Comparison of ENCODE assay signal across 24 cellular contexts in genomic region chr9:112129246-112129645, GRCh38. TPM values are rescaled to one million over a fixed set of nuclear protein-coding genes. Genes with fewer than 3 reads are reported as not detected.
DNase-seq lines count a peak whose midpoint lies in the region; ATAC-seq, FAIRE-seq and TF ChIP-seq lines count a peak whose summit lies in the region.
"Had no signal": no experiment of that assay in that cellular context is flagged by ENCODE, and none has a peak within 500 bp of the region (broad histone marks: within the 10 kb centered on the region; RNA-seq: fewer than 3 reads in every experiment).

No MANE protein-coding gene starts in this region.

- H3K9me3 Mint-ChIP-seq in Caco-2 (ENCODE audit: unreplicated experiment), result no peaks in the 10 kb centered on the region
- no peaks in the 10 kb centered on the region for H3K9me3 Mint-ChIP-seq in activated T-helper 17 cell treated with anti-CD3 and anti-CD28 coated beads, Interleukin-2, amount 50 U/mL, for 72 hours
- H3K9me3 Mint-ChIP-seq: CD4-positive, alpha-beta T cell; CD8-positive, alpha-beta T cell had no signal

- H3K4me3 ChIP-seq in A549, result no peak overlapping the region
- no peak overlapping the region for H3K4me3 ChIP-seq in Caco-2 (ENCODE audit: low read depth, low read length)
- H3K4me3 ChIP-seq in esophagus muscularis mucosa, result no peak overlapping the region
- H3K4me3 ChIP-seq: BLaER1 treated with 17β-estradiol and CSF1 and Interleukin-3, amounts not matched to agents 10 nM and 100 nM; GM12878 had no signal

- no peak for TF ChIP-seq RAD21 in A549 (conservative IDR thresholded peaks at IDR 0.05 in 1 of 2, IDR thresholded peaks at IDR 0.05 in 1 of 2)

- no peak for ATAC-seq in A549
- no peak for ATAC-seq in activated T-helper 17 cell treated with anti-CD3 and anti-CD28 coated beads, Interleukin-2, amount 50 U/mL, for 72 hours (replicated peaks)
- ATAC-seq: CD8-positive, alpha-beta T cell; GM12878 had no signal

- H3K36me3 Mint-ChIP-seq in Caco-2 (ENCODE audit: insufficient read depth, unreplicated experiment), result peaks cover 27% of the 10 kb centered on the region
- H3K36me3 Mint-ChIP-seq in activated T-helper 17 cell treated with anti-CD3 and anti-CD28 coated beads, Interleukin-2, amount 50 U/mL, for 72 hours (ENCODE audit: low read depth), result no peaks in the 10 kb centered on the region

- no peaks in the 10 kb centered on the region for H3K36me3 ChIP-seq in Caco-2 (ENCODE audit: control insufficient read depth, insufficient read depth, low read length)
- no peaks in the 10 kb centered on the region for H3K36me3 ChIP-seq in esophagus muscularis mucosa

- CTCF ChIA-PET in A549 (lab: Yijun Ruan, JAX), result interaction anchor here (1.0 to 4.2 kb wide), 4 partner anchors 10 to 232 kb away, joined by 3 to 21 read pairs (median 4); no protein-coding TSS in a partner anchor
- CTCF ChIA-PET in Caco-2 (lab: Charles Lee), result no interaction called here

- H3K4me2 ChIP-seq in A549, result no peak overlapping the region
- H3K4me2 ChIP-seq: BLaER1 treated with 17β-estradiol and CSF1 and Interleukin-3, amounts not matched to agents 10 nM and 100 nM had no signal

- TF ChIP-seq POLR2A in A549 (IDR thresholded peaks at IDR 0.05; ENCODE audit: low read length) (no peak), esophagus muscularis mucosa (IDR thresholded peaks at IDR 0.05; ENCODE audit: low read depth) (no peak)

- TF ChIP-seq EP300 in A549 (IDR thresholded peaks at IDR 0.05), result no peak
- TF ChIP-seq EP300 in esophagus muscularis mucosa (IDR thresholded peaks at IDR 0.05), result no peak

- POLR2A ChIA-PET in A549 (lab: Yijun Ruan, JAX), result no interaction called here
- POLR2A ChIA-PET in Caco-2 (lab: Charles Lee), result no interaction called here

- peaks cover 10% of the 10 kb centered on the region for H3K9me3 ChIP-seq in A549
- H3K9me3 ChIP-seq in Caco-2, result no peaks in the 10 kb centered on the region
- H3K9me3 ChIP-seq in esophagus muscularis mucosa, result no peaks in the 10 kb centered on the region

- no peaks in the 10 kb centered on the region for H3K27me3 Mint-ChIP-seq in Caco-2 (ENCODE audit: insufficient read depth, unreplicated experiment)
- no peaks in the 10 kb centered on the region for H3K27me3 Mint-ChIP-seq in activated T-helper 17 cell treated with anti-CD3 and anti-CD28 coated beads, Interleukin-2, amount 50 U/mL, for 72 hours
- H3K27me3 Mint-ChIP-seq: B cell; CD4-positive, alpha-beta T cell had no signal

- no peaks in the 10 kb centered on the region for H3K27me3 ChIP-seq in Caco-2 (replicated peaks; ENCODE audit: control insufficient read depth, insufficient read depth, low read length)
- H3K27me3 ChIP-seq in esophagus muscularis mucosa, result no peaks in the 10 kb centered on the region
- H3K27me3 ChIP-seq: BLaER1 treated with 17β-estradiol and CSF1 and Interleukin-3, amounts not matched to agents 10 nM and 100 nM had no signal

- DNase-seq in A549 (ENCODE audit: low read depth in 1 of 2, low spot score in 1 of 2) (no peak), Caco-2 (no peak), esophagus muscularis mucosa (ENCODE audit: extremely low spot score) (peak; percentile 62), Kasumi-1 (lab: John Stamatoyannopoulos, UW) (no peak), iPS-NIHi11 (ENCODE audit: low spot score) (no peak)
- no peak for DNase-seq in stimulated activated CD4-positive, alpha-beta T cell treated with anti-CD3 and anti-CD28 coated beads, Interleukin-4, amount 100 ng/mL, for 4 hours
- DNase-seq: 8988T; AML-193; CD4-positive, alpha-beta T cell; CD8-positive, alpha-beta T cell; DMS 273 treated with DMSO at 0.1 percent for 48 hours; DMS153; DMS53; DMS79; DND-41; EL; GDM1 had no signal

- H3K27ac Mint-ChIP-seq in Caco-2 (ENCODE audit: unreplicated experiment), result peak overlapping the region; percentile 40
- peak overlapping the region; percentile 2 for H3K27ac Mint-ChIP-seq in activated T-helper 17 cell treated with anti-CD3 and anti-CD28 coated beads, Interleukin-2, amount 50 U/mL, for 72 hours
- H3K27ac Mint-ChIP-seq: B cell; CD4-positive, alpha-beta T cell; CD8-positive, alpha-beta T cell had no signal

- H3K4me3 Mint-ChIP-seq in Caco-2 (ENCODE audit: unreplicated experiment), result no peak overlapping the region
- no peak overlapping the region for H3K4me3 Mint-ChIP-seq in activated T-helper 17 cell treated with anti-CD3 and anti-CD28 coated beads, Interleukin-2, amount 50 U/mL, for 72 hours
- H3K4me3 Mint-ChIP-seq: B cell; CD4-positive, alpha-beta T cell; CD8-positive, alpha-beta T cell had no signal

- H3K27ac ChIP-seq in A549 (peak overlapping the region; percentile 83 to 91; a peak in 5 of 6 replicates), esophagus muscularis mucosa (replicated peaks in 1 of 4) (no peak overlapping the region)
- H3K27ac ChIP-seq: BLaER1 treated with 17β-estradiol and CSF1 and Interleukin-3, amounts not matched to agents 10 nM and 100 nM; C4-2B had no signal

- peaks cover 53% of the 10 kb centered on the region for H3K4me1 ChIP-seq in A549
- peaks cover 67% of the 10 kb centered on the region for H3K4me1 ChIP-seq in Caco-2
- H3K4me1 ChIP-seq in esophagus muscularis mucosa, result no peaks in the 10 kb centered on the region

- TF ChIP-seq CTCF in A549 (IDR thresholded peaks at IDR 0.05), result no peak
- no peak for TF ChIP-seq CTCF in Caco-2 (IDR thresholded peaks at IDR 0.05; ENCODE audit: insufficient read depth in 1 of 2, low read depth in 1 of 2, low read length in 1 of 2, severe bottlenecking in 1 of 2, unreplicated experiment in 1 of 2)
- TF ChIP-seq CTCF in esophagus muscularis mucosa (IDR thresholded peaks at IDR 0.05), result no peak

- 87% methylated on average over 6 of the region's 6 CpGs for WGBS in A549 (ENCODE audit: missing lambda C conversion rate)
- WGBS in esophagus muscularis mucosa, result 93% methylated on average over 6 of the region's 6 CpGs

- no peak for FAIRE-seq in A549 (lab: Jason Lieb, UNC)
- FAIRE-seq: A204.1, GM12878, GM12892 had no signal

- intact Hi-C loops in Caco-2 (cut with micrococcal nuclease; ENCODE audit: unreplicated experiment) (no loop called here), esophagus muscularis mucosa (cut with DNase I) (no loop called here)

- peaks cover 32% of the 10 kb centered on the region for H3K4me1 Mint-ChIP-seq in Caco-2 (ENCODE audit: low read depth, unreplicated experiment)
- no peaks in the 10 kb centered on the region for H3K4me1 Mint-ChIP-seq in activated T-helper 17 cell treated with anti-CD3 and anti-CD28 coated beads, Interleukin-2, amount 50 U/mL, for 72 hours

- BruUV-seq in Caco-2 (replicated peaks; lab: Mats Ljungman, UMichigan), result no TSS peak

TF ChIP-seq in A549, 52 proteins besides CTCF, POLR2A, EP300 and RAD21:
- TF ChIP-seq RARB (CRISPR knock-in tag; IDR thresholded peaks at IDR 0.05), result no peak
- no peak for TF ChIP-seq KDM1A (IDR thresholded peaks at IDR 0.05; ENCODE audit: low read depth)
- TF ChIP-seq EHMT2 (IDR thresholded peaks at IDR 0.05; ENCODE audit: low read depth), result no peak
- TF ChIP-seq MYC (IDR thresholded peaks at IDR 0.05; ENCODE audit: borderline replicate concordance, low read length), result no peak
- TF ChIP-seq, protein P1, sequence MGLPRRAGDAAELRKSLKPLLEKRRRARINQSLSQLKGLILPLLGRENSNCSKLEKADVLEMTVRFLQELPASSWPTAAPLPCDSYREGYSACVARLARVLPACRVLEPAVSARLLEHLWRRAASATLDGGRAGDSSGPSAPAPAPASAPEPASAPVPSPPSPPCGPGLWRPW (IDR thresholded peaks at IDR 0.05), result no peak
- TF ChIP-seq KDM5A (IDR thresholded peaks at IDR 0.05), result no peak
- TF ChIP-seq MAZ (IDR thresholded peaks at IDR 0.05; ENCODE audit: borderline replicate concordance, low read depth, low read length), result no peak
- no peak for TF ChIP-seq PHF8 (IDR thresholded peaks at IDR 0.05; ENCODE audit: borderline replicate concordance, low read depth)
- TF ChIP-seq, protein P2, sequence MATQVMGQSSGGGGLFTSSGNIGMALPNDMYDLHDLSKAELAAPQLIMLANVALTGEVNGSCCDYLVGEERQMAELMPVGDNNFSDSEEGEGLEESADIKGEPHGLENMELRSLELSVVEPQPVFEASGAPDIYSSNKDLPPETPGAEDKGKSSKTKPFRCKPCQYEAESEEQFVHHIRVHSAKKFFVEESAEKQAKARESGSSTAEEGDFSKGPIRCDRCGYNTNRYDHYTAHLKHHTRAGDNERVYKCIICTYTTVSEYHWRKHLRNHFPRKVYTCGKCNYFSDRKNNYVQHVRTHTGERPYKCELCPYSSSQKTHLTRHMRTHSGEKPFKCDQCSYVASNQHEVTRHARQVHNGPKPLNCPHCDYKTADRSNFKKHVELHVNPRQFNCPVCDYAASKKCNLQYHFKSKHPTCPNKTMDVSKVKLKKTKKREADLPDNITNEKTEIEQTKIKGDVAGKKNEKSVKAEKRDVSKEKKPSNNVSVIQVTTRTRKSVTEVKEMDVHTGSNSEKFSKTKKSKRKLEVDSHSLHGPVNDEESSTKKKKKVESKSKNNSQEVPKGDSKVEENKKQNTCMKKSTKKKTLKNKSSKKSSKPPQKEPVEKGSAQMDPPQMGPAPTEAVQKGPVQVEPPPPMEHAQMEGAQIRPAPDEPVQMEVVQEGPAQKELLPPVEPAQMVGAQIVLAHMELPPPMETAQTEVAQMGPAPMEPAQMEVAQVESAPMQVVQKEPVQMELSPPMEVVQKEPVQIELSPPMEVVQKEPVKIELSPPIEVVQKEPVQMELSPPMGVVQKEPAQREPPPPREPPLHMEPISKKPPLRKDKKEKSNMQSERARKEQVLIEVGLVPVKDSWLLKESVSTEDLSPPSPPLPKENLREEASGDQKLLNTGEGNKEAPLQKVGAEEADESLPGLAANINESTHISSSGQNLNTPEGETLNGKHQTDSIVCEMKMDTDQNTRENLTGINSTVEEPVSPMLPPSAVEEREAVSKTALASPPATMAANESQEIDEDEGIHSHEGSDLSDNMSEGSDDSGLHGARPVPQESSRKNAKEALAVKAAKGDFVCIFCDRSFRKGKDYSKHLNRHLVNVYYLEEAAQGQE (IDR thresholded peaks at IDR 0.05), result no peak
- no peak for TF ChIP-seq FOXS1 (CRISPR knock-in tag; IDR thresholded peaks at IDR 0.05)

RNA-seq across cellular contexts. Expression of gene SUSD1, which starts 45.9 kb away (rescaled TPM):
- 18.6 and 21.7 TPM in 2 replicates for polyA plus RNA-seq in A549 (2011; rRNA removed)
- 6.3 and 7.3 TPM in 2 replicates for polyA plus RNA-seq in A549 (2012; cell fraction: cytosol; rRNA removed)
- polyA plus RNA-seq in A549 (2012; cell fraction: nucleus; rRNA removed), result 8.6 and 12.3 TPM in 2 replicates
- polyA plus RNA-seq in A549 (2017; fragmentation: RNase III; extraction: RNeasy Plus Mini Kit Qiagen cat#74134 plus additional on column Dnase treatment), result 14.1 to 17.9 TPM (median 15.7 TPM) in 3 replicates
- 22.4 and 24.8 TPM in 2 replicates for polyA minus RNA-seq in A549 (2011; rRNA and poly(A)+ RNA removed)
- 53.4 and 60.1 TPM in 2 replicates for total RNA-seq in Caco-2 (2022)
- total RNA-seq in activated T-helper 17 cell treated with anti-CD3 and anti-CD28 coated beads, Interleukin-2, amount 50 U/mL, for 72 hours, result 1 to 10 TPM; 1.8 to 6.3 TPM
- total RNA-seq in esophagus muscularis mucosa, result 1 to 10 TPM; 4.7 to 5.8 (median 5.4) TPM

Comparison
In these comparisons a context has a peak if more than half of its experiments do, and no peak if none do; other contexts are left out.
1. H3K27ac ChIP-seq: peak in A549 (2 of 2); none in esophagus muscularis mucosa (0 of 4).